ENCODE assay signal across 8 cellular contexts in the genomic region with DNA sequence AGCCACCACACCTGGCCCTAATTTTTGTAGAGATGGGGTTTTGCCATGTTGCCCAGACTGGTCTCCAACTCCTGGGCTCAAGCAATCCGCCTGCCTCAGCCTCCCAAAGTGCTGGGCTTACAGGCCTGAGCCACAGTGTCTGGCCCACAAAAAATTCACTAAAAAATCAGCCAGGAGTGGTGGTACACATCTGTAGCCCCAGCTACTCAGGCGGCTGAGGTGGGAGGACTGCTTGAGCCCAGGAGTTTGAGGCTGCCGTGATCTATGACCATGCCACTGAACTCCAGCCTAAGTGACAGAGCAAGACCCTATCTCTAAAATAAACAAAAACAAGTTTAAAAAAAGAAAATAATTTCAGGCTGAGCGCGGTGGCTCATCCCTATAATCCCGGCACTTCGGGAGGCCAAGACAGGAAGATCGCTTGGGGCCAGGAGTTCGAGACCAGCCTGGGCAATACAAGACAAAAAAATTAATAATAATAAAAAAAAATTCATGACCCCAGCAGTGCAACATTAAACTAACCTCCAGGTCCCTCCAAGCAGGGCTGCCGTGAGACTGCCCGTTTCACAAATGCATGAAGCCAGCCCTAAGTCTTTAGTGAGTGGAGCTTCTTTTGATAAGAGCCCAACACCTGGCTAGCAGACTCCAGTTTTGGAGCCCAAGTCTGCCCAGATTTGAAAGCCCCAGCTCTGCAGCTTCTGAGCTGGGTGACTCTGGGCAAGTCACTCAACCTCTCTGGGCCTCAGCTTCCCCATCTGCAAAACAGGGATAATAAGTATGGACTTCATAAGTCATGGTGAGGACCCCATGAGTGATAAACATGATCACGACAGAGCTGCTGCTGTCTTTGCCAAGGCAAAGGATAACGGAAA. TPM values are rescaled to one million over a fixed set of nuclear protein-coding genes. Genes with fewer than 3 reads are reported as not detected.
DNase-seq lines count a peak whose midpoint lies in the region; ATAC-seq and TF ChIP-seq lines count a peak whose summit lies in the region.

No MANE protein-coding gene starts in this region.

- H3K36me3 ChIP-seq in A673 (ENCODE audit: insufficient read depth, low read length, poor library complexity, severe bottlenecking) (peaks cover 20% of the 10 kb centered on the region), MG63 (peaks cover 90% of the 10 kb centered on the region)

- CTCF ChIA-PET in A673 (lab: Charles Lee), result no interaction called here

- peaks cover 97% of the 10 kb centered on the region for H3K36me3 Mint-ChIP-seq in central memory CD8-positive, alpha-beta T cell (ENCODE audit: insufficient read depth)
- H3K36me3 Mint-ChIP-seq in naive B cell, result no peaks in the 10 kb centered on the region

- DNase-seq in A673 (ENCODE audit: low spot score), result no peak
- DNase-seq in MG63, result no peak
- no peak for DNase-seq in central memory CD8-positive, alpha-beta T cell (ENCODE audit: low spot score in 2 of 2)
- no peak for DNase-seq in naive B cell
- DNase-seq in NOMO-1 (lab: John Stamatoyannopoulos, UW; ENCODE audit: unreplicated experiment in 2 of 2), result no peak
- DNase-seq in effector CD4-positive, alpha-beta T cell, result no peak

- H3K27ac ChIP-seq in A673 (ENCODE audit: low read depth, low read length, poor library complexity, severe bottlenecking), result peak overlapping the region; percentile 95

- peaks cover 71% of the 10 kb centered on the region for H3K4me1 Mint-ChIP-seq in central memory CD8-positive, alpha-beta T cell
- peaks cover 52 to 75% (median 71%) of the 10 kb centered on the region in 3 donors for H3K4me1 Mint-ChIP-seq in naive B cell

- POLR2A ChIA-PET in A673 (lab: Charles Lee; ENCODE audit: low non-redundant PET), result interaction anchor here (0.7 kb wide), 1 partner anchor 23 kb away, joined by 13 read pairs; no protein-coding TSS in a partner anchor

- no peaks in the 10 kb centered on the region for H3K9me3 Mint-ChIP-seq in central memory CD8-positive, alpha-beta T cell
- no peaks in the 10 kb centered on the region for H3K9me3 Mint-ChIP-seq in naive B cell

- H3K4me3 Mint-ChIP-seq in central memory CD8-positive, alpha-beta T cell, result peak overlapping the region; percentile 89
- peak overlapping the region; percentile 59 to 93 (median 86) for H3K4me3 Mint-ChIP-seq in naive B cell

- no peak for TF ChIP-seq CTCF in A673 (conservative IDR thresholded peaks at IDR 0.05; ENCODE audit: low read depth, low read length)

- TSS peak; percentile 18 for BruUV-seq in A673 (replicated peaks; lab: Mats Ljungman, UMichigan)

- no peaks in the 10 kb centered on the region for H3K27me3 Mint-ChIP-seq in central memory CD8-positive, alpha-beta T cell
- no peaks in the 10 kb centered on the region for H3K27me3 Mint-ChIP-seq in naive B cell

- ATAC-seq in central memory CD8-positive, alpha-beta T cell (replicated peaks; ENCODE audit: extremely low read depth, poor library complexity, severe bottlenecking), result no peak
- ATAC-seq in naive B cell (ENCODE audit: low read depth in 2 of 2), result no peak
- no peak for ATAC-seq in GM18909 (IDR thresholded peaks at IDR 0.05; ENCODE audit: poor library complexity, unreplicated experiment)
- ATAC-seq in HG03469 (IDR thresholded peaks at IDR 0.05; ENCODE audit: unreplicated experiment), result no peak

- no peaks in the 10 kb centered on the region for H3K9me3 ChIP-seq in A673 (ENCODE audit: low read depth, low read length, poor library complexity, severe bottlenecking)
- H3K9me3 ChIP-seq in MG63, result no peaks in the 10 kb centered on the region

- no peaks in the 10 kb centered on the region for H3K27me3 ChIP-seq in A673 (replicated peaks; ENCODE audit: insufficient read depth, low read depth, low read length, poor library complexity)
- H3K27me3 ChIP-seq in MG63, result no peaks in the 10 kb centered on the region

- intact Hi-C loops in A673 (cut with micrococcal nuclease; ENCODE audit: unreplicated experiment), result no loop called here

- H3K4me3 ChIP-seq in A673 (ENCODE audit: low read depth, low read length, poor library complexity, severe bottlenecking) (peak overlapping the region; percentile 81), MG63 (peak overlapping the region; percentile 94)

- H3K4me1 ChIP-seq in A673 (ENCODE audit: insufficient read depth, low read length, poor library complexity, severe bottlenecking), result peaks cover 52% of the 10 kb centered on the region

- peak overlapping the region; percentile 100 for H3K27ac Mint-ChIP-seq in central memory CD8-positive, alpha-beta T cell (ENCODE audit: low read depth)
- peak overlapping the region; percentile 76 to 100 (median 86) for H3K27ac Mint-ChIP-seq in naive B cell

RNA-seq across cellular contexts. Expression of gene NANOS3, which starts 38.6 kb away (rescaled TPM):
- total RNA-seq in A673 (2021), result 4.9 and 7.1 TPM in 2 replicates
- not detected in 2 replicates for total RNA-seq in MG63 (2014; rRNA removed; shearing (Covaris generic); ENCODE audit: low replicate concordance)
- polyA plus RNA-seq in naive B cell (ENCODE audit: low read depth in 6 of 6), result not detected

RNA-seq across cellular contexts. Expression of gene ZSWIM4, which starts 43.1 kb away (rescaled TPM):
- total RNA-seq in A673 (2021), result 9.8 and 13.7 TPM in 2 replicates
- 4.8 and 7.9 TPM in 2 replicates for total RNA-seq in MG63 (2014; rRNA removed; shearing (Covaris generic); ENCODE audit: low replicate concordance)
- polyA plus RNA-seq in naive B cell (ENCODE audit: low read depth in 6 of 6), result 1 to 10 TPM in 1 of 6 donors, under 1 TPM in 4, not detected in 1; 0.65 to 2.2 (median 0.89) TPM
